8 cellular contexts compared by ENCODE assay signal in the genomic region with DNA sequence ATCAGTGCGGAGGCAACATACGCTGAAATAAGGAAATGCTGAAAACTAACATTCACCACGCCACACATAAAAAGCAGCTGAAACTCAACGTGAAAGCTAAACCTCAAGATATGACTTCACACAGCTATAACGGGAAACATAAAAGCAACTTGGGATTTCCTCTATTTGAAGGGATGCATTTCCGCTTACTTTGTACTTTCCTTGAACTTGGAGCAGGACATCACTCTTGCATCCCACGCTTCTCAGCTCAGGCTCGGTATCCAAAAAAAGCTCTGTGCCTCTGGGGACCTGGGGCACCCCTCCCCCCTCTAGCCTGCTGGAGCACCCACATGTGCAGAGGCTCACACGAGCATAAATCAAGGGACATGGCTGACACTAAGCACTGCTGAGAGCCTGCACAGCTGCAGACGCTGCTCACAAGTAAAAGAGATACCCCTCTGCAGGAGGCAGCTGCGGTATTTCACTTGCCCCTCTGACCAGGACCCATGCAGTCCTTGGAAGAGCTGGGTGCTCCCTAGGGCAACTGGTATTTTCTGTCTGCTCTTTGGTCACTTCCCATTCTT. TPM values are rescaled to one million over a fixed set of nuclear protein-coding genes. Genes with fewer than 3 reads are reported as not detected.
DNase-seq lines count a peak whose midpoint lies in the region; ATAC-seq and TF ChIP-seq lines count a peak whose summit lies in the region.

No MANE protein-coding gene starts in this region.

- peak overlapping the region; percentile 24 for H3K4me2 ChIP-seq in mesenchymal stem cell (ENCODE audit: low read length, poor library complexity, severe bottlenecking)

- DNase-seq in CD1c-positive myeloid dendritic cell (ENCODE audit: extremely low spot score) (peak; percentile 13), GM19238 (ENCODE audit: insufficient read length, low spot score) (peak; percentile 41), mesenchymal stem cell (peak; percentile 80), OCI-M2 (lab: John Stamatoyannopoulos, UW; ENCODE audit: unreplicated experiment) (no peak), NCI-H2029 (lab: John Stamatoyannopoulos, UW) (no peak), DMS79 (lab: John Stamatoyannopoulos, UW) (no peak)

- no peaks in the 10 kb centered on the region for H3K9me3 ChIP-seq in mesenchymal stem cell (ENCODE audit: control insufficient read depth, low read length)

- no peak overlapping the region for H2AK5ac ChIP-seq in mesenchymal stem cell (ENCODE audit: low read length, severe bottlenecking)

- H2BK12ac ChIP-seq in mesenchymal stem cell (ENCODE audit: low read length in 2 of 2): no peak overlapping the region

- H2BK120ac ChIP-seq in mesenchymal stem cell (ENCODE audit: low read depth, low read length): no peak overlapping the region

- 18% methylated on average over 11 of the region's 11 CpGs for WGBS in mesenchymal stem cell

- no peak overlapping the region for H2BK15ac ChIP-seq in mesenchymal stem cell (ENCODE audit: low read depth, poor library complexity, severe bottlenecking)

- H3K79me1 ChIP-seq in mesenchymal stem cell (replicated peaks; ENCODE audit: low read length, poor library complexity, severe bottlenecking): peaks cover 4% of the 10 kb centered on the region

- H3K14ac ChIP-seq in mesenchymal stem cell (ENCODE audit: low read length in 2 of 2): no peak overlapping the region

- peak overlapping the region; percentile 78 for H3K9ac ChIP-seq in mesenchymal stem cell (ENCODE audit: low read length)

- no peak overlapping the region for H2AFZ ChIP-seq in mesenchymal stem cell (ENCODE audit: low read depth, low read length)

- peaks cover 0 to 4% of the 10 kb centered on the region in 2 experiments for H3K36me3 ChIP-seq in mesenchymal stem cell (ENCODE audit: control insufficient read depth in 1 of 2, insufficient read depth in 2 of 2, low read depth in 1 of 2, low read length in 2 of 2)

- peak; percentile 72 for ATAC-seq in HG03108 (IDR thresholded peaks at IDR 0.05; ENCODE audit: unreplicated experiment)

- H3K27me3 ChIP-seq in mesenchymal stem cell (ENCODE audit: control insufficient read depth in 1 of 2, insufficient read depth in 1 of 2, low read length in 2 of 2): no peaks in the 10 kb centered on the region

- H3K27ac ChIP-seq in mesenchymal stem cell (ENCODE audit: low read length, poor library complexity, severe bottlenecking): peak overlapping the region; percentile 27

- no peak overlapping the region for H3K23ac ChIP-seq in mesenchymal stem cell (ENCODE audit: low read length in 2 of 2)

- H3K18ac ChIP-seq in mesenchymal stem cell (ENCODE audit: low read depth in 1 of 2, low read length in 2 of 2): peak overlapping the region in 1 of 2 experiments; percentile 37

- H2BK5ac ChIP-seq in mesenchymal stem cell (ENCODE audit: low read depth, low read length, poor library complexity, severe bottlenecking): no peak overlapping the region

- H3K4me3 ChIP-seq in WI38 (ENCODE audit: low read depth, low read length): 0 out of 2 replicates have a peak overlapping the region, but pooled peaks have one; percentile 5
- peak overlapping the region in 1 of 2 experiments; percentile 60 for H3K4me3 ChIP-seq in mesenchymal stem cell (ENCODE audit: insufficient read depth in 1 of 2, low read depth in 1 of 2, low read length in 2 of 2)

- no peak overlapping the region for H4K8ac ChIP-seq in mesenchymal stem cell (ENCODE audit: low read length)

- peaks cover 14% of the 10 kb centered on the region for H3K4me1 ChIP-seq in mesenchymal stem cell (ENCODE audit: control insufficient read depth, insufficient read depth, low read depth, low read length)

- no peak overlapping the region for H4K91ac ChIP-seq in mesenchymal stem cell (ENCODE audit: low read length)

- no peak overlapping the region for H3K4ac ChIP-seq in mesenchymal stem cell (ENCODE audit: low read depth in 1 of 2, low read length in 2 of 2)

- TF ChIP-seq CTCF in WI38 (IDR thresholded peaks at IDR 0.05; ENCODE audit: low read depth, low read length): no peak

RNA-seq across cellular contexts. Expression of gene PARD3, which starts 34.2 kb away (rescaled TPM):
- polyA plus RNA-seq in mesenchymal stem cell (2013, experiment 1 of 2): 37.3 TPM
- 35.9 TPM for polyA plus RNA-seq in mesenchymal stem cell (2013, experiment 2 of 2)

Comparison
In these comparisons a context has a peak if more than half of its experiments do, and no peak if none do; other contexts are left out.
1. DNase-seq: peak in CD1c-positive myeloid dendritic cell (single experiment), GM19238 (single experiment) and mesenchymal stem cell (single experiment); none in OCI-M2 (single experiment), NCI-H2029 (single experiment) and DMS79 (single experiment).